Comparison of ENCODE assay signal across 21 cellular contexts in the genomic region with DNA sequence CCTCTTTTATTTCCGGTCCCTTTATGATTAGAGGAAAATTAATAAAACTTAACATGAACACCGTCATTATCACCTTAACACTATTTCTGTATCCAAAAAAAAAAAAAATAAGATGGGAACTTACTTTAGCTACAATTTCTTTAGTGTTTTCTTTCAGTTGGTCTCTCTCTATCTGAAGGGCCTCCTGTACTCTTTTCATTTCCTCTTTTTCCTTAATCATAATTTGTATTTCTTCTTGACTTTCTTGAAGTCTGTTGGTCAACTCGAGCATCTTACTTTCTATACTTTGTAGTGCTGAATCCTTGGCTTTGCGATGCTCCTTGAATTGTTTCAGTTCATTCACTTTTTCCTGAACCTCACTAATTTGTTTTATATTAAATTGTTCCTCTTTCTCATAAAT. TPM values are rescaled to one million over a fixed set of nuclear protein-coding genes. Genes with fewer than 3 reads are reported as not detected.
DNase-seq lines count a peak whose midpoint lies in the region; ATAC-seq, FAIRE-seq and TF ChIP-seq lines count a peak whose summit lies in the region.
"Had no signal": no experiment of that assay in that cellular context is flagged by ENCODE, and none has a peak within 500 bp of the region (broad histone marks: within the 10 kb centered on the region; RNA-seq: fewer than 3 reads in every experiment).

No MANE protein-coding gene starts in this region.

- POLR2A ChIA-PET in Caco-2 (lab: Charles Lee) (no interaction called here), GM12878 (lab: Charles Lee) (no interaction called here)

- no peak overlapping the region for H3K4me3 Mint-ChIP-seq in Caco-2 (ENCODE audit: unreplicated experiment)
- no peak overlapping the region for H3K4me3 Mint-ChIP-seq in natural killer cell

- intact Hi-C loops in Caco-2 (cut with micrococcal nuclease; ENCODE audit: unreplicated experiment) = no loop called here
- intact Hi-C loops in GM12878 (cut with micrococcal nuclease; ENCODE audit: unreplicated experiment) = no loop called here
- intact Hi-C loops in natural killer cell (cut with micrococcal nuclease) = no loop called here

- H3K79me2 ChIP-seq in GM12878 (ENCODE audit: control insufficient read depth, insufficient read depth, low read length) = no peaks in the 10 kb centered on the region

- DNase-seq in Caco-2 (no peak), NOMO-1 treated with DMSO at 0.1 percent for 48 hours (lab: John Stamatoyannopoulos, UW; ENCODE audit: unreplicated experiment) (peak; percentile 62), GM12878 (ENCODE audit: low read depth, low spot score) (no peak), natural killer cell (no peak)
- DNase-seq in stimulated activated CD4-positive, alpha-beta T cell treated with anti-CD3 and anti-CD28 coated beads, Interleukin-1b, Interleukin-23, amount 100 ng/mL, for 48 hours = no peak
- DNase-seq: DMS79, Kasumi-1, MG63, NCI-H1105 treated with DMSO at 0.1 percent for 48 hours, NCI-H2029 treated with DMSO at 0.1 percent for 48 hours, NCI-H226, NCI-H510A treated with DMSO at 0.1 percent for 48 hours, NCI-H748 treated with DMSO at 0.1 percent for 48 hours, PC-3, RPMI8226, SHP77, SK-N-SH had no signal

- H3K27me3 Mint-ChIP-seq in Caco-2 (ENCODE audit: insufficient read depth, unreplicated experiment) (no peaks in the 10 kb centered on the region), natural killer cell (ENCODE audit: low read depth in 2 of 2) (no peaks in the 10 kb centered on the region)
- H3K27me3 Mint-ChIP-seq: IgD-negative memory B cell had no signal

- H4K20me1 ChIP-seq in GM12878 (ENCODE audit: control insufficient read depth, insufficient read depth) = no peaks in the 10 kb centered on the region

- H3K36me3 ChIP-seq in Caco-2 (ENCODE audit: control insufficient read depth, insufficient read depth, low read length) (peaks cover 2% of the 10 kb centered on the region; the same call in 1 of the 2 replicates), GM12878 (ENCODE audit: control insufficient read depth in 2 of 2, insufficient read depth in 2 of 2, low read length in 1 of 2) (peaks cover 5 to 15% of the 10 kb centered on the region in 2 experiments)

- H3K4me1 ChIP-seq in Caco-2 (no peaks in the 10 kb centered on the region), GM12878 (ENCODE audit: control insufficient read depth, insufficient read depth, low read length) (0 out of 2 replicates have a peak, but pooled peaks cover 3% of the 10 kb centered on the region)

- TF ChIP-seq EP300 in GM12878 (IDR thresholded peaks at IDR 0.05; ENCODE audit: borderline replicate concordance in 1 of 2, control insufficient read depth in 1 of 2, low read depth in 2 of 2, low read length in 2 of 2) = no peak

- H3K4me2 ChIP-seq in GM12878 (ENCODE audit: control insufficient read depth, insufficient read depth) = no peak overlapping the region
- H3K4me2 ChIP-seq: SK-N-SH had no signal

- BruUV-seq in Caco-2 (replicated peaks; lab: Mats Ljungman, UMichigan) (TSS peak; percentile 84), GM12878 (replicated peaks; lab: Mats Ljungman, UMichigan) (TSS peak; percentile 63)

- no peak overlapping the region for H3K27ac Mint-ChIP-seq in Caco-2 (ENCODE audit: unreplicated experiment)
- H3K27ac Mint-ChIP-seq in natural killer cell = no peak overlapping the region
- H3K27ac Mint-ChIP-seq: IgD-negative memory B cell had no signal

- 84% methylated on average over 4 of the region's 4 CpGs for WGBS in GM12878 (ENCODE audit: insufficient coverage, insufficient replicate concordance, low lambda C conversion rate, missing lambda C conversion rate)

- no peak overlapping the region for H3K4me3 ChIP-seq in Caco-2 (ENCODE audit: low read depth, low read length)
- no peak overlapping the region for H3K4me3 ChIP-seq in GM12878
- H3K4me3 ChIP-seq: MG63 had no signal

- no peak for FAIRE-seq in GM12878 (lab: Jason Lieb, UNC)

- TF ChIP-seq CTCF in Caco-2 (IDR thresholded peaks at IDR 0.05; ENCODE audit: insufficient read depth in 1 of 2, low read depth in 1 of 2, low read length in 1 of 2, severe bottlenecking in 1 of 2, unreplicated experiment in 1 of 2) (no peak), GM12878 (IDR thresholded peaks at IDR 0.05 in 2 of 3, conservative IDR thresholded peaks at IDR 0.05 in 1 of 3; ENCODE audit: control insufficient read depth in 2 of 3, extremely low read depth in 1 of 3, insufficient read depth in 1 of 3, low read depth in 3 of 3, low read length in 3 of 3) (no peak), natural killer cell (IDR thresholded peaks at IDR 0.05) (no peak)

- RAD21 ChIA-PET in GM12878 (lab: Charles Lee; ENCODE audit: unreplicated experiment) = no interaction called here

- no peak overlapping the region for H3K9ac ChIP-seq in GM12878 (ENCODE audit: control insufficient read depth, insufficient read depth, low read length)
- H3K9ac ChIP-seq: SK-N-SH had no signal

- TF ChIP-seq RAD21 in GM12878 (IDR thresholded peaks at IDR 0.05; ENCODE audit: insufficient read depth, low read depth, low read length) = no peak

- SMC1A ChIA-PET in GM12878 (lab: Charles Lee; ENCODE audit: uncharacterized antibody, unreplicated experiment) = interaction anchor here (0.6 to 1.1 kb wide), 4 partner anchors 11 to 747 kb away, joined by 3 read pairs; no protein-coding TSS in a partner anchor

- H3K27me3 ChIP-seq in Caco-2 (replicated peaks; ENCODE audit: control insufficient read depth, insufficient read depth, low read length) = no peaks in the 10 kb centered on the region
- H3K27me3 ChIP-seq in GM12878 (replicated peaks in 1 of 2; ENCODE audit: control insufficient read depth in 2 of 2, insufficient read depth in 2 of 2, low read length in 1 of 2) = no peaks in the 10 kb centered on the region
- H3K27me3 ChIP-seq: MG63 had no signal

- H3K4me1 Mint-ChIP-seq in Caco-2 (ENCODE audit: low read depth, unreplicated experiment) (no peaks in the 10 kb centered on the region), natural killer cell (no peaks in the 10 kb centered on the region)

- H3K36me3 Mint-ChIP-seq in Caco-2 (ENCODE audit: insufficient read depth, unreplicated experiment) (peaks cover 63% of the 10 kb centered on the region), natural killer cell (no peaks in the 10 kb centered on the region)

- H3K9me3 ChIP-seq in Caco-2 = no peaks in the 10 kb centered on the region
- H3K9me3 ChIP-seq in GM12878 (replicated peaks; ENCODE audit: control insufficient read depth, insufficient read depth, low read length) = no peaks in the 10 kb centered on the region
- H3K9me3 ChIP-seq: MG63, SK-N-SH had no signal

- no peak overlapping the region for H3K27ac ChIP-seq in GM12878 (ENCODE audit: control insufficient read depth, insufficient read depth)
- H3K27ac ChIP-seq: C4-2B had no signal

- peak; percentile 54 for ATAC-seq in GM18511 (IDR thresholded peaks at IDR 0.05; ENCODE audit: unreplicated experiment)
- no peak for ATAC-seq in GM12878
- no peak for ATAC-seq in HG02885 (IDR thresholded peaks at IDR 0.05; ENCODE audit: poor library complexity, unreplicated experiment)
- ATAC-seq in natural killer cell = no peak
- ATAC-seq: PC-3 had no signal

- in situ Hi-C loops in GM12878 (cut with MboI) = no loop called here

- no peak overlapping the region for H2AFZ ChIP-seq in GM12878 (ENCODE audit: control insufficient read depth, low read depth, low read length)

- TF ChIP-seq POLR2A in GM12878 (IDR thresholded peaks at IDR 0.05; ENCODE audit: low read depth, low read length) = no peak

- CTCF ChIA-PET in Caco-2 (lab: Charles Lee) (no interaction called here), GM12878 (lab: Yijun Ruan, JAX) (interaction anchor here (1.5 kb wide), 1 partner anchor 13 kb away, joined by 3 read pairs; no protein-coding TSS in a partner anchor)

- H3K9me3 Mint-ChIP-seq in Caco-2 (ENCODE audit: unreplicated experiment) (no peaks in the 10 kb centered on the region), natural killer cell (no peaks in the 10 kb centered on the region)
- H3K9me3 Mint-ChIP-seq: IgD-negative memory B cell had no signal

RNA-seq across cellular contexts. Expression of gene BDH2, which starts 45.3 kb away (rescaled TPM):
- total RNA-seq in Caco-2 (2022) (17.4 and 19.7 TPM in 2 replicates), GM12878 (2014; rRNA removed) (26.4 and 31.3 TPM in 2 replicates), GM12878 (2014; rRNA removed; fragmentation: Illumina TruSeq; extraction: Trizol) (31.3 and 33.9 TPM in 2 replicates), GM12878 (2021) (19.7 and 20.9 TPM in 2 replicates), natural killer cell (10 to 100 TPM; 12.1 to 16.6 (median 15.9) TPM)
- 22.7 and 28.3 TPM in 2 replicates for total RNA-seq in GM12878 (2013; cell fraction: nucleolus; rRNA removed)
- polyA plus RNA-seq in GM12878 (2011; ENCODE audit: low read depth) = 24.5 TPM
- polyA plus RNA-seq in GM12878 (2011; rRNA removed) (39.4 and 54.3 TPM in 2 replicates), GM12878 (2014; fragmentation: Illumina TruSeq; extraction: Trizol) (25.9 and 29.5 TPM in 2 replicates), GM12878 (2014; fragmentation: Nextera tagmentation; extraction: Ambion mirVana) (10 to 100 TPM; 41.0 to 47.3 TPM), GM12878 (2014; rRNA removed) (27.0 and 34.2 TPM in 2 replicates), GM12878 (2016; fragmentation: Nextera tagmentation; extraction: Ambion mirVana) (10 to 100 TPM; 33.0 to 33.1 TPM)
- 17.6 and 19.3 TPM in 2 replicates for polyA plus RNA-seq in GM12878 (2011; cell fraction: cytosol; rRNA removed)
- polyA plus RNA-seq in GM12878 (2011; cell fraction: nucleus; rRNA removed) = 35.3 and 51.7 TPM in 2 replicates
- 21.2 and 23.6 TPM in 2 replicates for polyA plus RNA-seq in GM12878 (2012)
- polyA minus RNA-seq in GM12878 (2011; rRNA and poly(A)+ RNA removed) = 10.6 and 11.5 TPM in 2 replicates
- 2.2 and 2.7 TPM in 2 replicates for polyA minus RNA-seq in GM12878 (2011; cell fraction: cytosol; rRNA and poly(A)+ RNA removed)
- polyA minus RNA-seq in GM12878 (2011; cell fraction: nucleus; rRNA and poly(A)+ RNA removed) = 7.7 and 8.6 TPM in 2 replicates

RNA-seq across cellular contexts. Expression of gene CENPE, which starts 53.2 kb away (rescaled TPM):
- total RNA-seq in Caco-2 (2022) (30.3 and 36.9 TPM in 2 replicates), GM12878 (2014; rRNA removed) (20.1 and 29.3 TPM in 2 replicates), GM12878 (2014; rRNA removed; fragmentation: Illumina TruSeq; extraction: Trizol) (53.6 and 53.7 TPM in 2 replicates), GM12878 (2021) (35.6 and 42.6 TPM in 2 replicates), natural killer cell (1 to 10 TPM; 2.7 to 6.9 (median 4.8) TPM)
- total RNA-seq in GM12878 (2013; cell fraction: nucleolus; rRNA removed) = 73.9 and 74.1 TPM in 2 replicates
- polyA plus RNA-seq in GM12878 (2011; ENCODE audit: low read depth) = 10.8 TPM
- polyA plus RNA-seq in GM12878 (2011; rRNA removed) (17.1 and 40.9 TPM in 2 replicates), GM12878 (2014; fragmentation: Illumina TruSeq; extraction: Trizol) (30.3 and 49.6 TPM in 2 replicates), GM12878 (2014; fragmentation: Nextera tagmentation; extraction: Ambion mirVana) (10 to 100 TPM; 10.2 to 17.5 TPM), GM12878 (2014; rRNA removed) (10.8 and 16.9 TPM in 2 replicates), GM12878 (2016; fragmentation: Nextera tagmentation; extraction: Ambion mirVana) (10 to 100 TPM; 40.6 to 41.4 TPM)
- 2.5 and 3.2 TPM in 2 replicates for polyA plus RNA-seq in GM12878 (2011; cell fraction: cytosol; rRNA removed)
- 24.7 and 28.0 TPM in 2 replicates for polyA plus RNA-seq in GM12878 (2011; cell fraction: nucleus; rRNA removed)
- polyA plus RNA-seq in GM12878 (2012) = 7.8 and 11.3 TPM in 2 replicates
- 26.8 and 29.6 TPM in 2 replicates for polyA minus RNA-seq in GM12878 (2011; rRNA and poly(A)+ RNA removed)
- 7.1 and 7.5 TPM in 2 replicates for polyA minus RNA-seq in GM12878 (2011; cell fraction: cytosol; rRNA and poly(A)+ RNA removed)
- 29.7 and 38.2 TPM in 2 replicates for polyA minus RNA-seq in GM12878 (2011; cell fraction: nucleus; rRNA and poly(A)+ RNA removed)
